14 cellular contexts compared by ENCODE assay signal in the genomic region with DNA sequence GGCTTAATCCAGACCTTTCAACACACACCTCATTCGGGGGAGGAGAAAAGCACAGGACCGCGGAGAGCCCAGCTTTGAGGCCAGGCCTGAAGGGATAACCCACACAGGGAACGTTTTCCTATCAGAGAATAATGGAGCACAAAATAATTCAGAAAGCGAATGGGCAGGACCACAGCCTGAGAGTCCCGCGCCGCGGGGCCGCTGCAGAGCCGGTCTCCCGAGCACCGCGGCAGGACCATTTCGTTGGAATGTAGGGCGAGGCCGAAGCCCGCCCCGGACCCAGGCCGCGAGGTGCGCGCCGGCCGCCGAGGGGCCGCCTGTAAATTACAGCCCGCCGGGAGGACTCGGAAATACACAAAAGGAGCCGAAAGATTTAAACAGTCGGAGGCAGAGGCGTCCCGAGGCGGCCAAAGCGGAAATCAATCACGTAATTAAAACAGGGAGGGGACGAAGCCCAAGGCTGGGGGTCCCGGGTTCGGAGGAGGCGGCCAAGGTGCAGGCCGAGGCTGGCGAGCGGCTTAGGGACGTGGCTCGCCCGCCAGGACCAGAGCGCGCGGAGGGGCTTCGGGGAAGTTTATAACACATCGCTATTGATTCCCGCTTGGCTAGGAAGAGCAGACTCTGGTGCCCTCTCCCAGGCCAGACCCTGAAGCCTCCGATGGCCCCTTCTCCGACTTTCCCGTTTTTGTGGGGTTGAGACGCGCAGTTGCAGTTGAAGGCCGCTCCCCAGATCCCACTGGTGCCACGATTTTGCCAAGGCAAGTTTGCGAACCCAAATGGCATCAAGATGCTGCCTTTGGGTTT. TPM values are rescaled to one million over a fixed set of nuclear protein-coding genes. Genes with fewer than 3 reads are reported as not detected.
DNase-seq lines count a peak whose midpoint lies in the region; ATAC-seq, FAIRE-seq and TF ChIP-seq lines count a peak whose summit lies in the region.
"Had no signal": no experiment of that assay in that cellular context is flagged by ENCODE, and none has a peak within 500 bp of the region (broad histone marks: within the 10 kb centered on the region; RNA-seq: fewer than 3 reads in every experiment).

No MANE protein-coding gene starts in this region.

- H3K27ac Mint-ChIP-seq in Caco-2 (ENCODE audit: unreplicated experiment): no peak overlapping the region
- H3K27ac Mint-ChIP-seq in T-cell: no peak overlapping the region

- CTCF ChIA-PET in Caco-2 (lab: Charles Lee) (no interaction called here), T-cell (lab: Charles Lee) (no interaction called here)

- H3K4me1 ChIP-seq in Caco-2 (no peaks in the 10 kb centered on the region; the same call in none of the 2 replicates), pancreas (peaks cover 0 to 6% (median 3%) of the 10 kb centered on the region in 3 donors)
- H3K4me1 ChIP-seq: BLaER1, prostate gland had no signal

- no TSS peak for BruUV-seq in Caco-2 (replicated peaks; lab: Mats Ljungman, UMichigan)

- H3K36me3 Mint-ChIP-seq in Caco-2 (ENCODE audit: insufficient read depth, unreplicated experiment) (no peaks in the 10 kb centered on the region), T-cell (no peaks in the 10 kb centered on the region)

- H3K4me3 Mint-ChIP-seq in Caco-2 (ENCODE audit: unreplicated experiment) (peak overlapping the region; percentile 55), T-cell (peak overlapping the region; percentile 28 to 62 (median 28))

- H3K9me3 ChIP-seq in Caco-2 (no peaks in the 10 kb centered on the region), pancreas (no peaks in the 10 kb centered on the region)
- H3K9me3 ChIP-seq: prostate gland, vagina had no signal

- H3K27me3 ChIP-seq in Caco-2 (replicated peaks; ENCODE audit: control insufficient read depth, insufficient read depth, low read length) (no peaks in the 10 kb centered on the region), pancreas (peaks cover 0 to 31% (median 6%) of the 10 kb centered on the region in 4 donors)

- no peaks in the 10 kb centered on the region for H3K36me3 ChIP-seq in Caco-2 (ENCODE audit: control insufficient read depth, insufficient read depth, low read length)
- H3K36me3 ChIP-seq in pancreas: no peaks in the 10 kb centered on the region
- H3K36me3 ChIP-seq: BLaER1, prostate gland, vagina had no signal

- H3K4me3 ChIP-seq in Caco-2 (ENCODE audit: low read depth, low read length) (no peak overlapping the region), pancreas (peak overlapping the region in 1 of 4 donors; percentile 15)
- H3K4me3 ChIP-seq: BLaER1, prostate gland, vagina had no signal

- intact Hi-C loops in Caco-2 (cut with micrococcal nuclease; ENCODE audit: unreplicated experiment) (no loop called here), pancreas (cut with DNase I) (no loop called here)

- TF ChIP-seq CTCF in Caco-2 (IDR thresholded peaks at IDR 0.05; ENCODE audit: insufficient read depth in 1 of 2, low read depth in 1 of 2, low read length in 1 of 2, severe bottlenecking in 1 of 2, unreplicated experiment in 1 of 2) (no peak), pancreas (IDR thresholded peaks at IDR 0.05) (no peak)

- H3K9me3 Mint-ChIP-seq in Caco-2 (ENCODE audit: unreplicated experiment) (no peaks in the 10 kb centered on the region), T-cell (no peaks in the 10 kb centered on the region)

- FAIRE-seq in pancreas (lab: Jason Lieb, UNC): no peak
- FAIRE-seq: frontal cortex had no signal

- ATAC-seq in T-cell (replicated peaks in 1 of 4) (no peak), esophagus mucosa (peak; percentile 43), pancreas (peak in 3 of 4 donors; percentile 29 to 51 (median 47)), HG02588 (IDR thresholded peaks at IDR 0.05; ENCODE audit: unreplicated experiment) (no peak)

- H3K27ac ChIP-seq in pancreas: no peak overlapping the region
- H3K27ac ChIP-seq: BLaER1, prostate gland, vagina had no signal

- H3K27me3 Mint-ChIP-seq in Caco-2 (ENCODE audit: insufficient read depth, unreplicated experiment): no peaks in the 10 kb centered on the region
- H3K27me3 Mint-ChIP-seq in T-cell: peaks cover 90 to 97% of the 10 kb centered on the region in 2 donors

- POLR2A ChIA-PET in Caco-2 (lab: Charles Lee): no interaction called here
- POLR2A ChIA-PET in T-cell (lab: Charles Lee): no interaction called here

- no peak for DNase-seq in Caco-2
- DNase-seq in T-cell: no peak
- no peak for DNase-seq in pancreas
- no peak for DNase-seq in DMS153 treated with DMSO at 0.1 percent for 48 hours (lab: John Stamatoyannopoulos, UW; ENCODE audit: unreplicated experiment)
- no peak for DNase-seq in GOT3 (lab: John Stamatoyannopoulos, UW)
- no peak for DNase-seq in HuH-7 (ENCODE audit: low spot score)
- DNase-seq: stimulated activated CD4-positive, alpha-beta T cell treated with anti-CD3 and anti-CD28 coated beads, Interleukin-2, amount 100 ng/mL, for 24 hours had no signal

- 10 to 11% methylated on average over 61 of the region's 61 CpGs for WGBS in pancreas, 2 donors

- peaks cover 29% of the 10 kb centered on the region for H3K4me1 Mint-ChIP-seq in Caco-2 (ENCODE audit: low read depth, unreplicated experiment)
- H3K4me1 Mint-ChIP-seq in T-cell: peaks cover 27 to 37% (median 37%) of the 10 kb centered on the region in 3 donors

RNA-seq across cellular contexts. Expression of a gene that starts 6.3 kb away (rescaled TPM):
- total RNA-seq in Caco-2 (2022) (2.9 and 4.1 TPM in 2 replicates), T-cell (1 to 10 TPM in 1 of 5 donors, under 1 TPM in 4; 0.36 to 1.4 (median 0.61) TPM), esophagus mucosa (5.1 TPM), pancreas (under 1 TPM in 3 of 6 donors, not detected in 3; 0.15 to 0.62 (median 0.23) TPM)
- under 1 TPM in 1 of 2 donors, not detected in 1; 0.27 TPM for polyA plus RNA-seq in pancreas
- total RNA-seq: frontal cortex had no signal

RNA-seq across cellular contexts. Expression of a gene that starts 14.5 kb away (rescaled TPM):
- 3.4 and 3.6 TPM in 2 replicates for total RNA-seq in Caco-2 (2022)
- not detected for total RNA-seq in T-cell
- total RNA-seq in esophagus mucosa: 0.60 TPM
- total RNA-seq in pancreas: not detected
- not detected for polyA plus RNA-seq in pancreas
- total RNA-seq: frontal cortex, mononuclear cell, vagina had no signal

RNA-seq across cellular contexts. Expression of a gene that starts 19.1 kb away (rescaled TPM):
- total RNA-seq in Caco-2 (2022): 10.2 and 12.1 TPM in 2 replicates
- not detected for total RNA-seq in T-cell
- 1.6 TPM for total RNA-seq in esophagus mucosa
- total RNA-seq in pancreas: under 1 TPM in 4 of 6 donors, not detected in 2; 0.19 to 0.41 (median 0.31) TPM
- under 1 TPM; 0.14 to 0.34 TPM for polyA plus RNA-seq in pancreas
- total RNA-seq: frontal cortex, mononuclear cell, vagina had no signal

RNA-seq across cellular contexts. Expression of a gene that starts 38.6 kb away (rescaled TPM):
- total RNA-seq in Caco-2 (2022) (10.8 and 11.3 TPM in 2 replicates), T-cell (not detected), esophagus mucosa (0.48 TPM), pancreas (not detected)
- polyA plus RNA-seq in pancreas: not detected
- total RNA-seq: frontal cortex, mononuclear cell, vagina had no signal

RNA-seq across cellular contexts. Expression of a gene that starts 47.4 kb away (rescaled TPM):
- 2.9 and 3.1 TPM in 2 replicates for total RNA-seq in Caco-2 (2022)
- not detected for total RNA-seq in T-cell
- total RNA-seq in esophagus mucosa: 1.2 TPM
- total RNA-seq in pancreas: under 1 TPM in 1 of 6 donors, not detected in 5; 0.19 TPM
- under 1 TPM; 0.26 to 0.27 TPM for polyA plus RNA-seq in pancreas
- total RNA-seq: frontal cortex, mononuclear cell, vagina had no signal

Comparison
In these comparisons a context has a peak if more than half of its experiments do, and no peak if none do; other contexts are left out.
1. ATAC-seq: peak in esophagus mucosa (single experiment) and pancreas (3 of 4); none in T-cell (0 of 4) and HG02588 (single experiment).